In genomic region chr7:155945670-155946325, GRCh38 we compare ENCODE assay signal across 24 cellular contexts.
DNase-seq lines count a peak whose midpoint lies in the region; ATAC-seq, FAIRE-seq and TF ChIP-seq lines count a peak whose summit lies in the region.
"Had no signal": no experiment of that assay in that cellular context is flagged by ENCODE, and none has a peak within 500 bp of the region (broad histone marks: within the 10 kb centered on the region; RNA-seq: fewer than 3 reads in every experiment).

No MANE protein-coding gene starts in this region.

- CTCF ChIA-PET in K562 (lab: Yijun Ruan, JAX; ENCODE audit: low intra/inter-chr PET ratio) = no interaction called here

- H2AFZ ChIP-seq in K562 (ENCODE audit: low read depth, low read length) = no peak overlapping the region
- no peak overlapping the region for H2AFZ ChIP-seq in mesenchymal stem cell (ENCODE audit: low read depth, low read length)

- no peak overlapping the region for H3K23ac ChIP-seq in mesenchymal stem cell (ENCODE audit: low read length in 2 of 2)

- H3K36me3 ChIP-seq in K562 (ENCODE audit: control insufficient read depth, insufficient read depth, low read length) (no peaks in the 10 kb centered on the region), mesenchymal stem cell (ENCODE audit: control insufficient read depth in 1 of 2, insufficient read depth in 2 of 2, low read depth in 1 of 2, low read length in 2 of 2) (peaks cover 0 to 3% of the 10 kb centered on the region in 2 experiments), sigmoid colon (no peaks in the 10 kb centered on the region), gastroesophageal sphincter (no peaks in the 10 kb centered on the region)
- H3K36me3 ChIP-seq: BE2C; BLaER1 treated with 17β-estradiol and CSF1 and Interleukin-3, amounts not matched to agents 10 nM and 100 nM had no signal

- no TSS peak for BruUV-seq in K562 (replicated peaks; lab: Mats Ljungman, UMichigan)

- H3K4me1 ChIP-seq in K562 (replicated peaks in 1 of 2; ENCODE audit: control insufficient read depth in 2 of 2, insufficient read depth in 2 of 2, low read length in 2 of 2) (no peaks in the 10 kb centered on the region), mesenchymal stem cell (ENCODE audit: control insufficient read depth, insufficient read depth, low read depth, low read length) (peaks cover 2% of the 10 kb centered on the region), sigmoid colon (no peaks in the 10 kb centered on the region), gastroesophageal sphincter (no peaks in the 10 kb centered on the region)
- H3K4me1 ChIP-seq: BE2C had no signal

- TF ChIP-seq CTCF in K562 (IDR thresholded peaks at IDR 0.05 in 2 of 3, conservative IDR thresholded peaks at IDR 0.05 in 1 of 3; ENCODE audit: insufficient read depth in 2 of 3, low read depth in 1 of 3, low read length in 3 of 3) (no peak), sigmoid colon (IDR thresholded peaks at IDR 0.05) (no peak), gastroesophageal sphincter (IDR thresholded peaks at IDR 0.05) (no peak)

- H3K27ac ChIP-seq in K562 (ENCODE audit: extremely low read depth, low read depth, low read length) = no peak overlapping the region
- no peak overlapping the region for H3K27ac ChIP-seq in mesenchymal stem cell (ENCODE audit: low read length, poor library complexity, severe bottlenecking)
- no peak overlapping the region for H3K27ac ChIP-seq in sigmoid colon
- no peak overlapping the region for H3K27ac ChIP-seq in gastroesophageal sphincter
- H3K27ac ChIP-seq: BLaER1 treated with 17β-estradiol and CSF1 and Interleukin-3, amounts not matched to agents 10 nM and 100 nM had no signal

- TF ChIP-seq RAD21 in K562 (CRISPR knock-in tag; conservative IDR thresholded peaks at IDR 0.05 in 1 of 2, IDR thresholded peaks at IDR 0.05 in 1 of 2) = no peak

- H3K18ac ChIP-seq in mesenchymal stem cell (ENCODE audit: low read depth in 1 of 2, low read length in 2 of 2) = no peak overlapping the region

- no peak for FAIRE-seq in K562 (lab: Jason Lieb, UNC)
- FAIRE-seq: A549, GM12891 had no signal

- H2BK120ac ChIP-seq in mesenchymal stem cell (ENCODE audit: low read depth, low read length) = no peak overlapping the region

- no peak overlapping the region for H2BK5ac ChIP-seq in mesenchymal stem cell (ENCODE audit: low read depth, low read length, poor library complexity, severe bottlenecking)

- in situ Hi-C loops in K562 (cut with MboI) = no loop called here

- POLR2A ChIA-PET in K562 (lab: Yijun Ruan, JAX) = no interaction called here

- H3K9me3 ChIP-seq in K562 (replicated peaks; ENCODE audit: control insufficient read depth, insufficient read depth, low read depth, low read length) (no peaks in the 10 kb centered on the region), mesenchymal stem cell (ENCODE audit: control insufficient read depth, low read length) (peaks cover 4% of the 10 kb centered on the region), sigmoid colon (no peaks in the 10 kb centered on the region), gastroesophageal sphincter (peaks cover 0 to 8% (median 0%) of the 10 kb centered on the region in 3 donors)
- H3K9me3 ChIP-seq: A549, BE2C had no signal

- H2AK5ac ChIP-seq in mesenchymal stem cell (ENCODE audit: low read length, severe bottlenecking) = peak overlapping the region; percentile 51

- H3K14ac ChIP-seq in mesenchymal stem cell (ENCODE audit: low read length in 2 of 2) = no peak overlapping the region

- no peak for TF ChIP-seq POLR2A in K562 (conservative IDR thresholded peaks at IDR 0.05)
- no peak for TF ChIP-seq POLR2A in sigmoid colon (IDR thresholded peaks at IDR 0.05)
- no peak for TF ChIP-seq POLR2A in gastroesophageal sphincter (IDR thresholded peaks at IDR 0.05)

- TF ChIP-seq EP300 in K562 (IDR thresholded peaks at IDR 0.05; ENCODE audit: low read length) (no peak), sigmoid colon (IDR thresholded peaks at IDR 0.05) (no peak), gastroesophageal sphincter (IDR thresholded peaks at IDR 0.05) (no peak)

- ATAC-seq in K562 (no peak), gastroesophageal sphincter (no peak), HG02623 (IDR thresholded peaks at IDR 0.05; ENCODE audit: unreplicated experiment) (no peak)
- ATAC-seq: A549, HCT116 had no signal

- DNase-seq in K562 (ENCODE audit: extremely low read depth in 1 of 4, low spot score in 3 of 4) (no peak), ecto neural progenitor cell (ENCODE audit: low spot score) (peak; percentile 28), mesenchymal stem cell (no peak), sigmoid colon (peak; percentile 19), NCI-H1436 (lab: John Stamatoyannopoulos, UW) (no peak), NCI-H748 treated with DMSO at 0.1 percent for 48 hours (lab: John Stamatoyannopoulos, UW) (no peak)
- DNase-seq: 8988T; ACHN; AML-193; BE2C; Calu3; CD4-positive, alpha-beta T cell; COR-L47; DMS53; DMS79 treated with DMSO at 0.1 percent for 48 hours; GF-D8; GOT3; H9 had no signal

- no peak overlapping the region for H4K8ac ChIP-seq in mesenchymal stem cell (ENCODE audit: low read length)

- H3K27me3 ChIP-seq in K562 (ENCODE audit: control insufficient read depth in 2 of 2, insufficient read depth in 2 of 2, low read length in 2 of 2) (peaks cover 33 to 46% of the 10 kb centered on the region in 2 experiments), mesenchymal stem cell (ENCODE audit: control insufficient read depth in 1 of 2, insufficient read depth in 1 of 2, low read length in 2 of 2) (no peaks in the 10 kb centered on the region), sigmoid colon (peaks cover 0 to 3% (median 0%) of the 10 kb centered on the region in 3 donors), gastroesophageal sphincter (peaks cover 17% of the 10 kb centered on the region)
- H3K27me3 ChIP-seq: BLaER1 treated with 17β-estradiol and CSF1 and Interleukin-3, amounts not matched to agents 10 nM and 100 nM had no signal

- no peak overlapping the region for H3K4ac ChIP-seq in mesenchymal stem cell (ENCODE audit: low read depth in 1 of 2, low read length in 2 of 2)

- H3K9me1 ChIP-seq in K562 (ENCODE audit: control insufficient read depth, insufficient read depth, low read length) = no peaks in the 10 kb centered on the region

- H2BK12ac ChIP-seq in mesenchymal stem cell (ENCODE audit: low read length in 2 of 2) = no peak overlapping the region

- H3K4me3 ChIP-seq in K562 (no peak overlapping the region), mesenchymal stem cell (ENCODE audit: insufficient read depth in 1 of 2, low read depth in 1 of 2, low read length in 2 of 2) (no peak overlapping the region), sigmoid colon (no peak overlapping the region), gastroesophageal sphincter (no peak overlapping the region)
- H3K4me3 ChIP-seq: A549; BLaER1 treated with 17β-estradiol and CSF1 and Interleukin-3, amounts not matched to agents 10 nM and 100 nM had no signal

- H4K91ac ChIP-seq in mesenchymal stem cell (ENCODE audit: low read length) = no peak overlapping the region

- H3K9ac ChIP-seq in K562 (ENCODE audit: insufficient read depth in 1 of 2, low read depth in 2 of 2, low read length in 2 of 2) (no peak overlapping the region), mesenchymal stem cell (ENCODE audit: low read length) (no peak overlapping the region)
- H3K9ac ChIP-seq: BLaER1 treated with 17β-estradiol and CSF1 and Interleukin-3, amounts not matched to agents 10 nM and 100 nM had no signal

- H2BK15ac ChIP-seq in mesenchymal stem cell (ENCODE audit: low read depth, poor library complexity, severe bottlenecking) = no peak overlapping the region

- 7% methylated on average over 32 of the region's 32 CpGs for WGBS in K562 (ENCODE audit: insufficient coverage, low coverage, missing lambda C conversion rate)
- WGBS in mesenchymal stem cell = 93% methylated on average over 32 of the region's 32 CpGs
- 96 to 97% methylated on average over 32 of the region's 32 CpGs for WGBS in sigmoid colon, 2 donors
- 87 to 93% methylated on average over 12 to 30 of the region's 32 CpGs for WGBS in gastroesophageal sphincter (ENCODE audit: low coverage in 1 of 2), 2 donors

- H3K79me2 ChIP-seq in K562 (ENCODE audit: control insufficient read depth, insufficient read depth, low read length) = no peaks in the 10 kb centered on the region

- H3K4me2 ChIP-seq in K562 (ENCODE audit: insufficient read depth, low read length) = no peak overlapping the region
- no peak overlapping the region for H3K4me2 ChIP-seq in mesenchymal stem cell (ENCODE audit: low read length, poor library complexity, severe bottlenecking)
- H3K4me2 ChIP-seq: A549; BLaER1 treated with 17β-estradiol and CSF1 and Interleukin-3, amounts not matched to agents 10 nM and 100 nM had no signal

- intact Hi-C loops in K562 (cut with micrococcal nuclease) = no loop called here
- intact Hi-C loops in sigmoid colon (cut with DNase I) = no loop called here

- H4K20me1 ChIP-seq in K562 (replicated peaks; ENCODE audit: control insufficient read depth, insufficient read depth, low read length) = no peaks in the 10 kb centered on the region; the same call in 1 of the 2 replicates
- H4K20me1 ChIP-seq: BLaER1 treated with 17β-estradiol and CSF1 and Interleukin-3, amounts not matched to agents 10 nM and 100 nM had no signal

- no peaks in the 10 kb centered on the region for H3K79me1 ChIP-seq in mesenchymal stem cell (replicated peaks; ENCODE audit: low read length, poor library complexity, severe bottlenecking)

TF ChIP-seq in K562, 482 proteins besides CTCF, POLR2A, EP300 and RAD21:
- TF ChIP-seq, protein P1, sequence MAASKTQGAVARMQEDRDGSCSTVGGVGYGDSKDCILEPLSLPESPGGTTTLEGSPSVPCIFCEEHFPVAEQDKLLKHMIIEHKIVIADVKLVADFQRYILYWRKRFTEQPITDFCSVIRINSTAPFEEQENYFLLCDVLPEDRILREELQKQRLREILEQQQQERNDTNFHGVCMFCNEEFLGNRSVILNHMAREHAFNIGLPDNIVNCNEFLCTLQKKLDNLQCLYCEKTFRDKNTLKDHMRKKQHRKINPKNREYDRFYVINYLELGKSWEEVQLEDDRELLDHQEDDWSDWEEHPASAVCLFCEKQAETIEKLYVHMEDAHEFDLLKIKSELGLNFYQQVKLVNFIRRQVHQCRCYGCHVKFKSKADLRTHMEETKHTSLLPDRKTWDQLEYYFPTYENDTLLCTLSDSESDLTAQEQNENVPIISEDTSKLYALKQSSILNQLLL (CRISPR knock-in tag; IDR thresholded peaks at IDR 0.05; ENCODE audit: borderline replicate concordance) = no peak
- TF ChIP-seq SRSF3 (IDR thresholded peaks at IDR 0.05; ENCODE audit: insufficient read depth, low read length) = no peak
- TF ChIP-seq EZH2 (IDR thresholded peaks at IDR 0.05; ENCODE audit: borderline replicate concordance, low read depth, low read length) = 0 out of 2 replicates have a peak, but pooled peaks have one; percentile 50
- TF ChIP-seq TOE1 (IDR thresholded peaks at IDR 0.05; ENCODE audit: borderline replicate concordance) = no peak
- no peak for TF ChIP-seq TOE1 (CRISPR knock-in tag; IDR thresholded peaks at IDR 0.05; ENCODE audit: borderline replicate concordance, low read depth)
- TF ChIP-seq BCOR (IDR thresholded peaks at IDR 0.05) = no peak
- TF ChIP-seq ZNF785 (CRISPR knock-in tag; IDR thresholded peaks at IDR 0.05) = no peak
TF ChIP-seq in K562: peak in this region for 1.

Comparison
In these comparisons a context has a peak if more than half of its experiments do, and no peak if none do; other contexts are left out.
1. DNase-seq: peak in ecto neural progenitor cell (single experiment) and sigmoid colon (single experiment); none in K562 (0 of 4), mesenchymal stem cell (single experiment), NCI-H1436 (single experiment) and NCI-H748 treated with DMSO at 0.1 percent for 48 hours (single experiment).